Comparison of ENCODE assay signal across 12 cellular contexts in the genomic region with DNA sequence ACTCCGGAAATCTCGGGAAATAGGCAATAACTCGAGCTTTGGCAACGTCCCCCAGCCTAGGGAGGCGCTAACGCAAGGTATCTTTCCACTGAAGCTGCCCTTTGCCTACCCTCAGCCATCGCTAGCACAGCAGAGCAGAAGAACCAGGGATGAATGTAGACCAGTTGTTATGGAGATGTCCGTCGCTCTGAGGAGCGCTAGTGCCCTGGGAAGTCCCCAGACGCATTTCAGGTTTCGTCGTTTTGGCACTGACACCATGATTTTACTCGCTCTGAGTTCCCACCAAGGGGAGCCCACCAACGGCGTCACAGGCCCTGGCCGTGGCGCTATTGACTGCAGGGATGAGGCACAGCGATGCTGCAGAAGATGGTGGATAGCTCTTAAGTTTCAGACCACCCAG. TPM values are rescaled to one million over a fixed set of nuclear protein-coding genes. Genes with fewer than 3 reads are reported as not detected.
A peak's percentile ranks its signal among the peaks of the same experiment; 100 is the strongest.
DNase-seq lines count a peak whose midpoint lies in the region; TF ChIP-seq lines count a peak whose summit lies in the region.
"Had no signal": no experiment of that assay in that cellular context is flagged by ENCODE, and none has a peak within 500 bp of the region (broad histone marks: within the 10 kb centered on the region; RNA-seq: fewer than 3 reads in every experiment).

No MANE protein-coding gene starts in this region.

- H3K4me3 Mint-ChIP-seq in HFFc6 (peak overlapping the region; percentile 89; the same call in 1 of the 2 replicates), nephron (peak overlapping the region; percentile 80 to 85 (median 82))

- H3K27ac ChIP-seq in SJCRH30: no peak overlapping the region
- H3K27ac ChIP-seq: ovary had no signal

- no peaks in the 10 kb centered on the region for H3K36me3 Mint-ChIP-seq in HFFc6 (ENCODE audit: low read depth)
- no peaks in the 10 kb centered on the region for H3K36me3 Mint-ChIP-seq in nephron (ENCODE audit: low read depth)

- no peak for TF ChIP-seq CTCF in BE2C (IDR thresholded peaks at IDR 0.05; ENCODE audit: low read depth, low read length)
- no peak for TF ChIP-seq CTCF in HFFc6 (IDR thresholded peaks at IDR 0.05)
- no peak for TF ChIP-seq CTCF in choroid plexus epithelial cell (conservative IDR thresholded peaks at IDR 0.05; ENCODE audit: low read depth, low read length)
- no peak for TF ChIP-seq CTCF in nephron (IDR thresholded peaks at IDR 0.05; ENCODE audit: unreplicated experiment in 3 of 3)

- H3K27ac Mint-ChIP-seq in HFFc6: peak overlapping the region; percentile 24; the same call in 1 of the 2 replicates
- no peak overlapping the region for H3K27ac Mint-ChIP-seq in nephron

- 0 out of 2 replicates have a peak, but pooled peaks cover 1% of the 10 kb centered on the region for H3K27me3 Mint-ChIP-seq in HFFc6 (ENCODE audit: insufficient read depth)
- H3K27me3 Mint-ChIP-seq in nephron (ENCODE audit: low read depth): peaks cover 92% of the 10 kb centered on the region

- no peaks in the 10 kb centered on the region for H3K9me3 Mint-ChIP-seq in HFFc6
- no peaks in the 10 kb centered on the region for H3K9me3 Mint-ChIP-seq in nephron

- no peak for DNase-seq in BE2C
- no peak for DNase-seq in HFFc6
- peak; percentile 32 for DNase-seq in choroid plexus epithelial cell (ENCODE audit: low read depth)
- DNase-seq in activated CD8-positive, alpha-beta memory T cell treated with anti-CD3 and anti-CD28 coated beads, Interleukin-2, amount 50 U/mL, for 48 hours: no peak
- DNase-seq in NCI-H146 (lab: John Stamatoyannopoulos, UW): no peak
- DNase-seq in NCI-H1694 (lab: John Stamatoyannopoulos, UW): no peak
- no peak for DNase-seq in SJCRH30
- DNase-seq: activated gamma-delta T cell treated with Interleukin-2 at 50 U/mL for 16 hours, NCI-H446 treated with DMSO at 0.1 percent for 48 hours, ovary had no signal

- H3K9me3 ChIP-seq in BE2C (no peaks in the 10 kb centered on the region), SJCRH30 (replicated peaks) (no peaks in the 10 kb centered on the region)
- H3K9me3 ChIP-seq: ovary had no signal

- H3K4me3 ChIP-seq in BE2C (ENCODE audit: low read depth, low read length): peak overlapping the region; percentile 55
- H3K4me3 ChIP-seq in choroid plexus epithelial cell (ENCODE audit: low read depth, low read length): peak overlapping the region; percentile 65
- H3K4me3 ChIP-seq in SJCRH30: no peak overlapping the region

- H3K4me1 ChIP-seq in BE2C (no peaks in the 10 kb centered on the region), SJCRH30 (0 out of 2 replicates have a peak, but pooled peaks cover under 1% of the 10 kb centered on the region)

- peaks cover 39% of the 10 kb centered on the region for H3K27me3 ChIP-seq in BE2C
- no peaks in the 10 kb centered on the region for H3K27me3 ChIP-seq in SJCRH30
- H3K27me3 ChIP-seq: ovary had no signal

- H3K36me3 ChIP-seq in BE2C (no peaks in the 10 kb centered on the region), SJCRH30 (no peaks in the 10 kb centered on the region)
- H3K36me3 ChIP-seq: ovary had no signal

- H3K4me1 Mint-ChIP-seq in HFFc6 (ENCODE audit: low read depth): peaks cover 51% of the 10 kb centered on the region
- H3K4me1 Mint-ChIP-seq in nephron: peaks cover 33% of the 10 kb centered on the region

RNA-seq across cellular contexts. Expression of a gene that starts 22.7 kb away (rescaled TPM):
- polyA plus RNA-seq in BE2C (2012; ENCODE audit: insufficient read depth, insufficient read length, low read depth): 0.73 TPM
- total RNA-seq in HFFc6 (2021; fragmentation: NEBNext Ultra II Directional; extraction: Animal tissue kit (Norgen Biotek cat#: 25700)): 10 to 100 TPM; 62.1 to 92.2 (median 90.0) TPM
- 0.20 and 0.42 TPM in 2 replicates for total RNA-seq in SJCRH30 (2014; rRNA removed; shearing (Covaris generic))
- total RNA-seq: T-helper 2 cell treated with Interferon-gamma antibody and Interleukin-4, amounts not matched to agents 100 ng/mL and 5 ng/mL, for 36 hours had no signal

Comparison
In these comparisons a context has a peak if more than half of its experiments do, and no peak if none do; other contexts are left out.
1. RNA of a gene that starts 22.7 kb away (total RNA-seq): 62.1 to 92.2 TPM in HFFc6; 0.20 to 0.42 TPM in SJCRH30; every median in the first group is over 10 times any median in the second.